In the genomic region with DNA sequence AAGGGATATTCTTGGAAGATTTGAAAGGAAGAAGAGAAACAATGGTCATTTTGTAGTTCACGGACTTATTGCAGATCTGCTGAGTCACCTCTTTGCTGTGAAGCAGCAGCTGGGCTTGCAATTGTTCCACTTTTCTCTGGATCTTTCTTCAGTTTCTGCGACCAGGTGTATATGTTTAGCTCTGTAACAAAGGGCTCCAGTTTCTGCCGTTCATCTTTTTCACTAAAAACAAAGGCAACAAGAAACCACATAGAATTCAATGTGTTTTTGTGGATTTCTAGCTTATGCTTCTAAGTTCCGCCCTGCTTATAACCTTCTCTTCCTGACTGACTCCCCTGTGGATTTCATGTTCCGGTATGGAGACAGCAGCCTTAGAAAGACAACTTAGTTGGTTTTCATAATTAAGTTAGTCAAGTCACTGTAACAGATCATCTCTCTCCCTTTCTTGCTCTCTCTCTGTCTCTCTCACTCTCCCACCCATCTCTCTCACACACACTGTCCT, we compare ENCODE assay signal across 13 cellular contexts.
DNase-seq lines count a peak whose midpoint lies in the region; FAIRE-seq and TF ChIP-seq lines count a peak whose summit lies in the region.
"Had no signal": no experiment of that assay in that cellular context is flagged by ENCODE, and none has a peak within 500 bp of the region (broad histone marks: within the 10 kb centered on the region; RNA-seq: fewer than 3 reads in every experiment).

No MANE protein-coding gene starts in this region.

- H3K18ac ChIP-seq in mesenchymal stem cell (ENCODE audit: low read depth in 1 of 2, low read length in 2 of 2): no peak overlapping the region

- H2AFZ ChIP-seq in mesenchymal stem cell (ENCODE audit: low read depth, low read length): no peak overlapping the region

- DNase-seq in KBM-7 (peak; percentile 9), mesenchymal stem cell (peak; percentile 12), iPS-NIHi7 (ENCODE audit: extremely low spot score) (no peak), HTR-8/SVneo (ENCODE audit: insufficient read length, low spot score) (no peak), Kasumi-1 (lab: John Stamatoyannopoulos, UW) (no peak)
- DNase-seq in activated CD4-positive, alpha-beta T cell treated with anti-CD3 and anti-CD28 coated beads, Interleukin-2, amount 50 U/mL, for 4 hours: no peak
- DNase-seq: activated CD8-positive, alpha-beta memory T cell treated with anti-CD3 and anti-CD28 coated beads, Interleukin-2, amount 50 U/mL, for 4 hours; BE2C; GOT3; posterior cingulate gyrus had no signal

- 77% methylated on average over 5 of the region's 5 CpGs for WGBS in mesenchymal stem cell

- H3K27me3 Mint-ChIP-seq in brain: peaks cover 3% of the 10 kb centered on the region

- peaks cover 15% of the 10 kb centered on the region for H3K4me1 Mint-ChIP-seq in brain

- FAIRE-seq in HTR-8/SVneo (lab: Jason Lieb, UNC): no peak

- no peak overlapping the region for H3K4me3 ChIP-seq in BLaER1
- H3K4me3 ChIP-seq in mesenchymal stem cell (ENCODE audit: insufficient read depth in 1 of 2, low read depth in 1 of 2, low read length in 2 of 2): peak overlapping the region in 1 of 2 experiments; percentile 66

- H3K4me2 ChIP-seq in BLaER1 (peak overlapping the region; percentile 7; the same call in 1 of the 2 replicates), mesenchymal stem cell (ENCODE audit: low read length, poor library complexity, severe bottlenecking) (no peak overlapping the region)

- 0 out of 2 replicates have a peak, but pooled peaks cover 6% of the 10 kb centered on the region for H3K4me1 ChIP-seq in BLaER1
- H3K4me1 ChIP-seq in mesenchymal stem cell (ENCODE audit: control insufficient read depth, insufficient read depth, low read depth, low read length): peaks cover 2% of the 10 kb centered on the region

- H3K9me3 ChIP-seq in BLaER1 (no peaks in the 10 kb centered on the region), mesenchymal stem cell (ENCODE audit: control insufficient read depth, low read length) (no peaks in the 10 kb centered on the region)
- H3K9me3 ChIP-seq: BE2C had no signal

- peak overlapping the region in 2 of 5 experiments; percentile 6 to 18 for H3K4me3 Mint-ChIP-seq in brain
- H3K4me3 Mint-ChIP-seq: T-helper 2 cell treated with Interferon-gamma antibody and Interleukin-4, amounts not matched to agents 5 μg/mL and 100 μg/mL, for 36 hours had no signal

- no peak overlapping the region for H2BK12ac ChIP-seq in mesenchymal stem cell (ENCODE audit: low read length in 2 of 2)

- TF ChIP-seq CTCF in brain (conservative IDR thresholded peaks at IDR 0.05): no peak

- no peak overlapping the region for H3K14ac ChIP-seq in mesenchymal stem cell (ENCODE audit: low read length in 2 of 2)

- H3K9ac ChIP-seq in BLaER1 (no peak overlapping the region), mesenchymal stem cell (ENCODE audit: low read length) (peak overlapping the region; percentile 47)

- no peak overlapping the region for H4K91ac ChIP-seq in mesenchymal stem cell (ENCODE audit: low read length)

- H2BK120ac ChIP-seq in mesenchymal stem cell (ENCODE audit: low read depth, low read length): no peak overlapping the region

- in situ Hi-C loops in KBM-7 (cut with MboI; ENCODE audit: low pct_unique_long_range_greater_than_20kb, low sequenced_read_pairs): no loop called here

- H3K79me1 ChIP-seq in mesenchymal stem cell (replicated peaks; ENCODE audit: low read length, poor library complexity, severe bottlenecking): no peaks in the 10 kb centered on the region

- H3K27ac Mint-ChIP-seq in brain: peak overlapping the region in 3 of 5 experiments; percentile 10 to 25 (median 22)
- H3K27ac Mint-ChIP-seq: T-helper 2 cell treated with Interferon-gamma antibody and Interleukin-4, amounts not matched to agents 5 μg/mL and 100 μg/mL, for 36 hours had no signal

- no peaks in the 10 kb centered on the region for H4K20me1 ChIP-seq in BLaER1

- no peak overlapping the region for H3K4ac ChIP-seq in mesenchymal stem cell (ENCODE audit: low read depth in 1 of 2, low read length in 2 of 2)

- H3K27me3 ChIP-seq in BLaER1 (no peaks in the 10 kb centered on the region), mesenchymal stem cell (ENCODE audit: control insufficient read depth in 1 of 2, insufficient read depth in 1 of 2, low read length in 2 of 2) (no peaks in the 10 kb centered on the region)
- H3K27me3 ChIP-seq: BE2C had no signal

- no peak overlapping the region for H2BK5ac ChIP-seq in mesenchymal stem cell (ENCODE audit: low read depth, low read length, poor library complexity, severe bottlenecking)

- H3K36me3 ChIP-seq in BLaER1: no peaks in the 10 kb centered on the region
- no peaks in the 10 kb centered on the region for H3K36me3 ChIP-seq in mesenchymal stem cell (ENCODE audit: control insufficient read depth in 1 of 2, insufficient read depth in 2 of 2, low read depth in 1 of 2, low read length in 2 of 2)
- H3K36me3 ChIP-seq: BE2C had no signal

- no peak overlapping the region for H4K8ac ChIP-seq in mesenchymal stem cell (ENCODE audit: low read length)

- H3K27ac ChIP-seq in BLaER1 (no peak overlapping the region), mesenchymal stem cell (ENCODE audit: low read length, poor library complexity, severe bottlenecking) (no peak overlapping the region)

- no peak overlapping the region for H3K23ac ChIP-seq in mesenchymal stem cell (ENCODE audit: low read length in 2 of 2)

- H2BK15ac ChIP-seq in mesenchymal stem cell (ENCODE audit: low read depth, poor library complexity, severe bottlenecking): no peak overlapping the region

- H3K36me3 Mint-ChIP-seq in brain: no peaks in the 10 kb centered on the region

- H3K9me3 Mint-ChIP-seq in brain: peaks cover 0 to 3% (median 0%) of the 10 kb centered on the region in 5 experiments
- H3K9me3 Mint-ChIP-seq: T-helper 2 cell treated with Interferon-gamma antibody and Interleukin-4, amounts not matched to agents 5 μg/mL and 100 μg/mL, for 36 hours had no signal

- no peak overlapping the region for H2AK5ac ChIP-seq in mesenchymal stem cell (ENCODE audit: low read length, severe bottlenecking)

Comparison
In these comparisons a context has a peak if more than half of its experiments do, and no peak if none do; other contexts are left out.
1. DNase-seq: peak in KBM-7 (single experiment) and mesenchymal stem cell (single experiment); none in activated CD4-positive, alpha-beta T cell treated with anti-CD3 and anti-CD28 coated beads, Interleukin-2, amount 50 U/mL, for 4 hours (0 of 2), iPS-NIHi7 (single experiment), HTR-8/SVneo (single experiment) and Kasumi-1 (0 of 2).